Comparison of ENCODE assay signal across 27 cellular contexts in the genomic region with DNA sequence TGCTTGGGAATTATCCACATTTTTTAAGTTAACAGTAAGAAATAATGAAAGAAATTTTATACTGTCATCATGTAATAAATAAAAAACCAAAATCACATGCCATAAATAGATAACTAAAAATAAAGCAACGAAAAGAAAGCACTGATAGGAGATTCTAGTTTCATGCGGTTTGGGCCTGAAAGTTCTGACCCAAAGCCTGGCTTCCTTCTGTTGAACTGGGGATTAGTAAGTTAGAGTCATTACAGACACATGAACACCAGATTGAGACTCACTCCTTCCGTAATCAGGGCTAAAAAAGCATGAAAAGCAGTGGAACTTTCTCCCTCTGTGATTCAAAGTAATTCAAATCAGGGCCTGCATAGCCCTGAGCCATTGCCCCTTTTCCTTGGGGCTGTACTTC. TPM values are rescaled to one million over a fixed set of nuclear protein-coding genes. Genes with fewer than 3 reads are reported as not detected.
DNase-seq lines count a peak whose midpoint lies in the region; ATAC-seq, FAIRE-seq and TF ChIP-seq lines count a peak whose summit lies in the region.
"Had no signal": no experiment of that assay in that cellular context is flagged by ENCODE, and none has a peak within 500 bp of the region (broad histone marks: within the 10 kb centered on the region; RNA-seq: fewer than 3 reads in every experiment).

No MANE protein-coding gene starts in this region.

- no peaks in the 10 kb centered on the region for H3K9me3 Mint-ChIP-seq in nephron progenitor cell
- H3K9me3 Mint-ChIP-seq: CD14-positive monocyte; CD4-positive, alpha-beta T cell; CD8-positive, alpha-beta memory T cell; HFFc6 had no signal

- no peak for TF ChIP-seq EP300 in HepG2 (IDR thresholded peaks at IDR 0.05; ENCODE audit: low read depth in 2 of 2, low read length in 2 of 2)
- TF ChIP-seq EP300 in HepG2 (CRISPR knock-in tag; IDR thresholded peaks at IDR 0.05; ENCODE audit: borderline replicate concordance), result no peak
- TF ChIP-seq EP300 in esophagus muscularis mucosa (IDR thresholded peaks at IDR 0.05), result no peak

- H3K4me1 ChIP-seq in HepG2 (ENCODE audit: insufficient read depth, low read length) (peaks cover 47% of the 10 kb centered on the region), right lobe of liver (peaks cover 0 to 6% (median 2%) of the 10 kb centered on the region in 4 donors), esophagus muscularis mucosa (peaks cover 0 to 15% (median 10%) of the 10 kb centered on the region in 4 donors)
- H3K4me1 ChIP-seq: A549; BLaER1 treated with 17β-estradiol and CSF1 and Interleukin-3, amounts not matched to agents 10 nM and 100 nM; HAP-1 had no signal

- H3K9me3 ChIP-seq in HepG2 (ENCODE audit: low read length) (no peaks in the 10 kb centered on the region), right lobe of liver (no peaks in the 10 kb centered on the region), esophagus muscularis mucosa (no peaks in the 10 kb centered on the region)
- H3K9me3 ChIP-seq: A549; BE2C; BLaER1 treated with 17β-estradiol and CSF1 and Interleukin-3, amounts not matched to agents 10 nM and 100 nM; HAP-1 had no signal

- no peaks in the 10 kb centered on the region for H3K36me3 Mint-ChIP-seq in nephron progenitor cell (ENCODE audit: low read depth)
- H3K36me3 Mint-ChIP-seq: CD14-positive monocyte; CD8-positive, alpha-beta memory T cell had no signal

- CTCF ChIA-PET in HepG2 (lab: Yijun Ruan, JAX; ENCODE audit: low intra/inter-chr PET ratio, low total read pairs), result interaction anchor here (1.4 to 2.7 kb wide), 4 partner anchors 19 to 178 kb away, joined by 5 to 27 read pairs (median 12); no protein-coding TSS in a partner anchor

- 87% methylated on average over 3 of the region's 3 CpGs for WGBS in HepG2 (ENCODE audit: low lambda C conversion rate)
- WGBS in right lobe of liver (ENCODE audit: insufficient coverage, low coverage, low lambda C conversion rate, missing lambda C conversion rate), result 85% methylated on average over 3 of the region's 3 CpGs
- WGBS in esophagus muscularis mucosa, result 95% methylated on average over 3 of the region's 3 CpGs

- no peak overlapping the region for H3K4me3 ChIP-seq in HepG2 (replicated peaks in 1 of 3; ENCODE audit: insufficient read depth in 1 of 3, low read depth in 2 of 3, low read length in 3 of 3)
- H3K4me3 ChIP-seq in right lobe of liver, result no peak overlapping the region
- no peak overlapping the region for H3K4me3 ChIP-seq in esophagus muscularis mucosa
- H3K4me3 ChIP-seq: A549; BLaER1 treated with 17β-estradiol and CSF1 and Interleukin-3, amounts not matched to agents 10 nM and 100 nM; HAP-1 had no signal

- peaks cover 11% of the 10 kb centered on the region for H3K4me1 Mint-ChIP-seq in nephron progenitor cell
- H3K4me1 Mint-ChIP-seq: CD14-positive monocyte; CD8-positive, alpha-beta memory T cell had no signal

- in situ Hi-C loops in HepG2 (cut with HindIII; ENCODE audit: extremely low pct_ligation_motif_present, low pct_unique_long_range_greater_than_20kb), result loop anchor here (5.0 to 10.0 kb wide), 2 partner anchors 60 to 178 kb away; no protein-coding TSS in a partner anchor

- no peaks in the 10 kb centered on the region for H3K79me2 ChIP-seq in HepG2 (ENCODE audit: insufficient read depth, low read length)

- peak; percentile 12; the same call in 1 of the 3 replicates for ATAC-seq in HepG2
- ATAC-seq in right lobe of liver, result no peak

- TF ChIP-seq CTCF in HepG2 (CRISPR knock-in tag; IDR thresholded peaks at IDR 0.05), result no peak
- no peak for TF ChIP-seq CTCF in right lobe of liver (IDR thresholded peaks at IDR 0.05)
- no peak for TF ChIP-seq CTCF in nephron progenitor cell (IDR thresholded peaks at IDR 0.05)
- no peak for TF ChIP-seq CTCF in esophagus muscularis mucosa (IDR thresholded peaks at IDR 0.05)

- no peak overlapping the region for H2AFZ ChIP-seq in HepG2 (ENCODE audit: low read length)

- H3K27me3 ChIP-seq in HepG2 (ENCODE audit: control insufficient read depth in 1 of 2, insufficient read depth in 2 of 2, low read length in 2 of 2) (no peaks in the 10 kb centered on the region), right lobe of liver (no peaks in the 10 kb centered on the region), esophagus muscularis mucosa (peaks cover 0 to 9% (median 0%) of the 10 kb centered on the region in 4 donors)
- H3K27me3 ChIP-seq: BE2C; BLaER1 treated with 17β-estradiol and CSF1 and Interleukin-3, amounts not matched to agents 10 nM and 100 nM had no signal

- no TSS peak for BruUV-seq in HepG2 (replicated peaks; lab: Mats Ljungman, UMichigan)

- no peak for TF ChIP-seq RAD21 in HepG2 (CRISPR knock-in tag; IDR thresholded peaks at IDR 0.05)

- H3K9ac ChIP-seq in HepG2 (ENCODE audit: insufficient read depth, low read depth, low read length), result no peak overlapping the region
- H3K9ac ChIP-seq: BLaER1 treated with 17β-estradiol and CSF1 and Interleukin-3, amounts not matched to agents 10 nM and 100 nM had no signal

- no peaks in the 10 kb centered on the region for H3K36me3 ChIP-seq in HepG2 (replicated peaks in 1 of 2; ENCODE audit: control insufficient read depth in 1 of 2, insufficient read depth in 2 of 2, low read length in 2 of 2)
- H3K36me3 ChIP-seq in right lobe of liver, result no peaks in the 10 kb centered on the region
- H3K36me3 ChIP-seq in esophagus muscularis mucosa, result no peaks in the 10 kb centered on the region
- H3K36me3 ChIP-seq: BE2C; BLaER1 treated with 17β-estradiol and CSF1 and Interleukin-3, amounts not matched to agents 10 nM and 100 nM; HAP-1 had no signal

- FAIRE-seq in HepG2 (lab: Jason Lieb, UNC), result no peak
- FAIRE-seq: A549, D721Med, GM12891, GM18507, H54 had no signal

- H3K4me3 Mint-ChIP-seq in nephron progenitor cell, result no peak overlapping the region
- H3K4me3 Mint-ChIP-seq: CD14-positive monocyte; CD4-positive, alpha-beta T cell; CD8-positive, alpha-beta memory T cell; HFFc6 had no signal

- no peak overlapping the region for H3K4me2 ChIP-seq in HepG2 (ENCODE audit: low read depth, low read length)
- H3K4me2 ChIP-seq: A549; BLaER1 treated with 17β-estradiol and CSF1 and Interleukin-3, amounts not matched to agents 10 nM and 100 nM had no signal

- H3K27ac ChIP-seq in HepG2 (ENCODE audit: extremely low read length, insufficient read depth, low read length) (no peak overlapping the region), right lobe of liver (no peak overlapping the region), esophagus muscularis mucosa (replicated peaks in 1 of 4) (no peak overlapping the region)
- H3K27ac ChIP-seq: A549; BLaER1 treated with 17β-estradiol and CSF1 and Interleukin-3, amounts not matched to agents 10 nM and 100 nM had no signal

- no peak for TF ChIP-seq POLR2A in HepG2 (IDR thresholded peaks at IDR 0.05; ENCODE audit: insufficient read depth in 1 of 2, low read depth in 2 of 2, low read length in 2 of 2)
- TF ChIP-seq POLR2A in right lobe of liver (IDR thresholded peaks at IDR 0.05), result no peak
- TF ChIP-seq POLR2A in esophagus muscularis mucosa (IDR thresholded peaks at IDR 0.05; ENCODE audit: low read depth), result no peak

- POLR2A ChIA-PET in HepG2 (lab: Yijun Ruan, JAX), result interaction anchor here (1.9 kb wide), 1 partner anchor 20 kb away, joined by 15 read pairs; no protein-coding TSS in a partner anchor

- peaks cover 48% of the 10 kb centered on the region for H3K27me3 Mint-ChIP-seq in nephron progenitor cell (ENCODE audit: low read depth, poor library complexity)

- intact Hi-C loops in HepG2 (cut with micrococcal nuclease; ENCODE audit: unreplicated experiment), result loop anchor here (1.0 to 2.0 kb wide), 2 partner anchors 134 to 177 kb away; partner anchors contain the start of gene LPCAT2
- intact Hi-C loops in right lobe of liver (cut with DNase I), result no loop called here
- intact Hi-C loops in esophagus muscularis mucosa (cut with DNase I), result no loop called here

- H3K27ac Mint-ChIP-seq in nephron progenitor cell, result no peak overlapping the region
- H3K27ac Mint-ChIP-seq: CD4-positive, alpha-beta T cell; CD8-positive, alpha-beta memory T cell; HFFc6 had no signal

- DNase-seq in HepG2 (ENCODE audit: low spot score), result no peak
- no peak for DNase-seq in right lobe of liver
- DNase-seq in GM03348 (ENCODE audit: low spot score), result peak; percentile 45
- DNase-seq in fibroblast of peridontal ligament (ENCODE audit: extremely low read depth), result peak; percentile 5
- no peak for DNase-seq in nephron progenitor cell
- DNase-seq in stimulated activated CD8-positive, alpha-beta memory T cell treated with anti-CD3 and anti-CD28 coated beads, Interleukin-4, amount 100 ng/mL, for 48 hours, result no peak
- no peak for DNase-seq in esophagus muscularis mucosa (ENCODE audit: extremely low spot score)
- DNase-seq: 8988T; ACHN; AML-193; BE2C; CD4-positive, alpha-beta T cell; CD8-positive, alpha-beta memory T cell; DMS 273 treated with DMSO at 0.1 percent for 48 hours; DMS79; EL; GDM1; GOT3 had no signal

- H4K20me1 ChIP-seq in HepG2 (ENCODE audit: insufficient read depth, low read length), result no peaks in the 10 kb centered on the region
- H4K20me1 ChIP-seq: BLaER1 treated with 17β-estradiol and CSF1 and Interleukin-3, amounts not matched to agents 10 nM and 100 nM had no signal

RNA-seq across cellular contexts. Expression of gene SLC6A2, which starts 13.2 kb away (rescaled TPM):
- total RNA-seq in HepG2 (2016; rRNA removed; fragmentation: Illumina TruSeq; extraction: Trizol) (0.65 and 0.66 TPM in 2 replicates), right lobe of liver (1 to 10 TPM in 1 of 6 experiments, under 1 TPM in 2, not detected in 3; 0.37 to 2.9 (median 0.37) TPM), esophagus muscularis mucosa (1 to 10 TPM in 2 of 4 donors, under 1 TPM in 2; 0.19 to 2.1 (median 1.00) TPM)
- total RNA-seq in HepG2 (2016; cell fraction: cytosol; rRNA removed; fragmentation: Illumina TruSeq; extraction: Trizol; ENCODE audit: low read depth), result 0.18 and 0.20 TPM in 2 replicates
- 0.34 and 1.00 TPM in 2 replicates for total RNA-seq in HepG2 (2016; cell fraction: insoluble cytoplasmic fraction; rRNA removed; fragmentation: Illumina TruSeq; extraction: Trizol)
- 0.19 and 0.59 TPM in 2 replicates for total RNA-seq in HepG2 (2016; cell fraction: membrane; rRNA removed; fragmentation: Illumina TruSeq; extraction: Trizol)
- total RNA-seq in HepG2 (2016; cell fraction: nucleus; rRNA removed; fragmentation: Illumina TruSeq; extraction: Trizol), result 1.0 and 2.1 TPM in 2 replicates
- polyA plus RNA-seq in HepG2 (2011; rRNA removed), result 0.37 and 0.62 TPM in 2 replicates
- 0.21 and 0.26 TPM in 2 replicates for polyA plus RNA-seq in HepG2 (2011; cell fraction: cytosol; rRNA removed)
- 2.4 and 2.6 TPM in 2 replicates for polyA plus RNA-seq in HepG2 (2011; cell fraction: nucleus; rRNA removed)
- 0.21 and 0.43 TPM in 2 replicates for polyA plus RNA-seq in HepG2 (2012)
- polyA plus RNA-seq in HepG2 (2016; cell fraction: cytosol; fragmentation: Illumina TruSeq; extraction: Trizol; ENCODE audit: low read depth), result 0.05 and 0.15 TPM in 2 replicates
- 0.37 and 0.40 TPM in 2 replicates for polyA plus RNA-seq in HepG2 (2016; cell fraction: insoluble cytoplasmic fraction; fragmentation: Illumina TruSeq; extraction: Trizol; ENCODE audit: low read depth)
- polyA plus RNA-seq in HepG2 (2016; cell fraction: membrane; fragmentation: Illumina TruSeq; extraction: Trizol; ENCODE audit: low read depth), result 0.27 and 0.29 TPM in 2 replicates
- polyA plus RNA-seq in HepG2 (2016; cell fraction: nucleus; fragmentation: Illumina TruSeq; extraction: Trizol; ENCODE audit: insufficient read depth, low read depth), result 1.8 and 2.2 TPM in 2 replicates
- 0.64 TPM in 1 of 2 replicates, not detected in the other for polyA minus RNA-seq in HepG2 (2011; rRNA and poly(A)+ RNA removed; ENCODE audit: low replicate concordance)
- polyA minus RNA-seq in HepG2 (2011; cell fraction: cytosol; rRNA and poly(A)+ RNA removed), result 0.18 TPM in 1 of 2 replicates, not detected in the other
- 0.26 and 0.62 TPM in 2 replicates for polyA minus RNA-seq in HepG2 (2011; cell fraction: nucleus; rRNA and poly(A)+ RNA removed)
- total RNA-seq: CD4-positive, alpha-beta T cell; CD8-positive, alpha-beta memory T cell; HFFc6 had no signal
- polyA plus RNA-seq: A549; CD14-positive monocyte; CD8-positive, alpha-beta memory T cell had no signal

Comparison
In these comparisons a context has a peak if more than half of its experiments do, and no peak if none do; other contexts are left out.
1. DNase-seq: peak in GM03348 (single experiment) and fibroblast of peridontal ligament (single experiment); none in HepG2 (single experiment), right lobe of liver (0 of 3), nephron progenitor cell (single experiment), stimulated activated CD8-positive, alpha-beta memory T cell treated with anti-CD3 and anti-CD28 coated beads, Interleukin-4, amount 100 ng/mL, for 48 hours (single experiment) and esophagus muscularis mucosa (single experiment).